21 cellular contexts compared by ENCODE assay signal in genomic region chr16:31363721-31364120, GRCh38. TPM values are rescaled to one million over a fixed set of nuclear protein-coding genes. Genes with fewer than 3 reads are reported as not detected.
DNase-seq lines count a peak whose midpoint lies in the region; ATAC-seq lines count a peak whose summit lies in the region.
"Had no signal": no experiment of that assay in that cellular context is flagged by ENCODE, and none has a peak within 500 bp of the region (broad histone marks: within the 10 kb centered on the region; RNA-seq: fewer than 3 reads in every experiment).

No MANE protein-coding gene starts in this region.

- no peak overlapping the region for H3K4me3 Mint-ChIP-seq in T-helper 17 cell
- H3K4me3 Mint-ChIP-seq in stimulated activated effector memory CD8-positive, alpha-beta T cell treated with anti-CD3 and anti-CD28 coated beads, Interleukin-12 subunit alpha, Interleukin-12 subunit beta, amount 100 ng/mL, for 72 hours, result peak overlapping the region; percentile 4
- H3K4me3 Mint-ChIP-seq: CD4-positive, CD25-positive, alpha-beta regulatory T cell; IgD-negative memory B cell had no signal

- peaks cover 16% of the 10 kb centered on the region for H3K4me1 Mint-ChIP-seq in T-helper 17 cell
- H3K4me1 Mint-ChIP-seq in stimulated activated effector memory CD8-positive, alpha-beta T cell treated with anti-CD3 and anti-CD28 coated beads, Interleukin-12 subunit alpha, Interleukin-12 subunit beta, amount 100 ng/mL, for 72 hours, result peaks cover 44% of the 10 kb centered on the region

- H3K27me3 Mint-ChIP-seq in T-helper 17 cell, result peaks cover 8% of the 10 kb centered on the region
- H3K27me3 Mint-ChIP-seq: IgD-negative memory B cell had no signal

- no peaks in the 10 kb centered on the region for H3K9me3 Mint-ChIP-seq in stimulated activated effector memory CD8-positive, alpha-beta T cell treated with anti-CD3 and anti-CD28 coated beads, Interleukin-12 subunit alpha, Interleukin-12 subunit beta, amount 100 ng/mL, for 72 hours
- H3K9me3 Mint-ChIP-seq: CD4-positive, CD25-positive, alpha-beta regulatory T cell; IgD-negative memory B cell had no signal

- peaks cover 2% of the 10 kb centered on the region for H3K36me3 Mint-ChIP-seq in T-helper 17 cell (ENCODE audit: low read depth)
- H3K36me3 Mint-ChIP-seq in stimulated activated effector memory CD8-positive, alpha-beta T cell treated with anti-CD3 and anti-CD28 coated beads, Interleukin-12 subunit alpha, Interleukin-12 subunit beta, amount 100 ng/mL, for 72 hours, result peaks cover 30% of the 10 kb centered on the region
- H3K36me3 Mint-ChIP-seq: CD4-positive, CD25-positive, alpha-beta regulatory T cell; IgD-negative memory B cell had no signal

- no peak for ATAC-seq in activated CD4-positive, CD25-positive, alpha-beta regulatory T cell treated with anti-CD3 and anti-CD28 coated beads, Interleukin-2, amount 50 U/mL, for 24 hours
- no peak for ATAC-seq in T-helper 17 cell
- ATAC-seq in stimulated activated effector memory CD8-positive, alpha-beta T cell treated with anti-CD3 and anti-CD28 coated beads, Interleukin-12 subunit alpha, Interleukin-12 subunit beta, amount 100 ng/mL, for 72 hours, result no peak

- peak overlapping the region; percentile 9 for H3K27ac Mint-ChIP-seq in T-helper 17 cell
- H3K27ac Mint-ChIP-seq in stimulated activated effector memory CD8-positive, alpha-beta T cell treated with anti-CD3 and anti-CD28 coated beads, Interleukin-12 subunit alpha, Interleukin-12 subunit beta, amount 100 ng/mL, for 72 hours, result no peak overlapping the region
- H3K27ac Mint-ChIP-seq: IgD-negative memory B cell had no signal

- H3K9me3 ChIP-seq in T-helper 17 cell (ENCODE audit: control insufficient read depth, low read length, poor library complexity, severe bottlenecking), result no peaks in the 10 kb centered on the region

- peak; percentile 7 for DNase-seq in activated CD4-positive, CD25-positive, alpha-beta regulatory T cell treated with anti-CD3 and anti-CD28 coated beads, Interleukin-2, amount 50 U/mL, for 72 hours
- DNase-seq in T-helper 17 cell (no peak), mesenteric fat pad (ENCODE audit: low spot score) (peak; percentile 64), A172 (ENCODE audit: low spot score) (no peak), NCI-H1694 (lab: John Stamatoyannopoulos, UW) (no peak)
- DNase-seq in stimulated activated effector memory CD8-positive, alpha-beta T cell treated with anti-CD3 and anti-CD28 coated beads, Interleukin-12 subunit alpha, Interleukin-12 subunit beta, amount 100 ng/mL, for 72 hours (ENCODE audit: low spot score in 2 of 2), result no peak
- DNase-seq in activated T-cell treated with anti-CD3 and anti-CD28 coated beads, Interleukin-2, amount 50 U/mL, for 1 hour, result no peak
- DNase-seq: ACHN; CD4-positive, CD25-positive, alpha-beta regulatory T cell; DMS153; DND-41; HCEC 1CT; MM.1S; NCI-H2029 treated with DMSO at 0.1 percent for 48 hours; NCI-H2227 treated with DMSO at 0.1 percent for 48 hours; RPMI8226; SHP77 treated with DMSO at 0.1 percent for 48 hours had no signal

RNA-seq across cellular contexts. Expression of gene ITGAX, which starts 8.7 kb away (rescaled TPM):
- total RNA-seq in T-helper 17 cell (10 to 100 TPM in 1 of 2 donors, 1 to 10 TPM in 1; 4.6 to 16.0 TPM), mesenteric fat pad (36.4 TPM)
- 1.5 and 4.1 TPM in 2 replicates for total RNA-seq in A172 (2014; rRNA removed; shearing (Covaris generic))
- total RNA-seq: H1, NCI-H460 had no signal

RNA-seq across cellular contexts. Expression of gene ITGAD, which starts 29.4 kb away (rescaled TPM):
- total RNA-seq in T-helper 17 cell (not detected), mesenteric fat pad (0.39 TPM)
- total RNA-seq in A172 (2014; rRNA removed; shearing (Covaris generic)), result not detected in 2 replicates
- total RNA-seq: CD4-positive, CD25-positive, alpha-beta regulatory T cell; H1; NCI-H460 had no signal

Comparison
In these comparisons a context has a peak if more than half of its experiments do, and no peak if none do; other contexts are left out.
1. DNase-seq: peak in activated CD4-positive, CD25-positive, alpha-beta regulatory T cell treated with anti-CD3 and anti-CD28 coated beads, Interleukin-2, amount 50 U/mL, for 72 hours (single experiment) and mesenteric fat pad (single experiment); none in T-helper 17 cell (0 of 3), stimulated activated effector memory CD8-positive, alpha-beta T cell treated with anti-CD3 and anti-CD28 coated beads, Interleukin-12 subunit alpha, Interleukin-12 subunit beta, amount 100 ng/mL, for 72 hours (0 of 2), A172 (single experiment), NCI-H1694 (single experiment) and activated T-cell treated with anti-CD3 and anti-CD28 coated beads, Interleukin-2, amount 50 U/mL, for 1 hour (single experiment).